17 cellular contexts compared by ENCODE assay signal in the genomic region with DNA sequence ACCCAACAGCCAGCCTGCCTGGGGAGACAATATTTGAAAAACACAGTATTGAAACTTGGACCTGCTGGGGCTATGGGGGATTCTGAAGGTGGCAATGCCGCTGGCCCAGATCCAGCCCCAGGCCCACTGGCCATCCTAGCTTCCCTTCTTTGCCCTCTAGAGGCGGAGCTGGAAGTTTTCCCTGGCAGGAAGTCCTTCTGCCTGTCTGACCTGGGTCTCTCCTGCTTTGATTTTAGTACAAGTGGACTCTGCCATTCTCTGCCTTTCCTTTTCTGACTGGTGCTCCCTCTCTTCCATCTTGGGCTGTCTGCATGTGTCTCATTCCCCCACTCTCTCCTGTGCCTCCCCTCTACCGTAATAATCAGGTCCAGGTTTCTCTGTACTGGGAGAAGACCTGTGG. TPM values are rescaled to one million over a fixed set of nuclear protein-coding genes. Genes with fewer than 3 reads are reported as not detected.
A peak's percentile ranks its signal among the peaks of the same experiment; 100 is the strongest.
DNase-seq lines count a peak whose midpoint lies in the region; ATAC-seq, FAIRE-seq and TF ChIP-seq lines count a peak whose summit lies in the region.
"Had no signal": no experiment of that assay in that cellular context is flagged by ENCODE, and none has a peak within 500 bp of the region (broad histone marks: within the 10 kb centered on the region; RNA-seq: fewer than 3 reads in every experiment).

No MANE protein-coding gene starts in this region.

- H3K36me3 ChIP-seq in Loucy (ENCODE audit: insufficient read depth, low read length): no peaks in the 10 kb centered on the region
- peaks cover 23 to 48% of the 10 kb centered on the region in 2 experiments for H3K36me3 ChIP-seq in keratinocyte (ENCODE audit: control insufficient read depth in 2 of 2, extremely low read depth in 1 of 2, insufficient read depth in 2 of 2, low read length in 2 of 2)
- no peaks in the 10 kb centered on the region for H3K36me3 ChIP-seq in subcutaneous abdominal adipose tissue (ENCODE audit: control insufficient read depth in 5 of 5, insufficient read depth in 5 of 5, low read length in 5 of 5)
- H3K36me3 ChIP-seq in CD8-positive, alpha-beta memory T cell (ENCODE audit: insufficient read depth, low read length): no peaks in the 10 kb centered on the region
- H3K36me3 ChIP-seq: adrenal gland, HAP-1 had no signal

- ATAC-seq in GM21526 (IDR thresholded peaks at IDR 0.05; ENCODE audit: low FRiP score, unreplicated experiment): no peak
- no peak for ATAC-seq in GM18867 (IDR thresholded peaks at IDR 0.05; ENCODE audit: unreplicated experiment)
- ATAC-seq: natural killer cell treated with Interleukin-12 subunit alpha and Interleukin-12 subunit beta and Interleukin-15 and Interleukin-18, amount 100 ng/mL, for 72 hours had no signal

- DNase-seq in keratinocyte (ENCODE audit: low read depth, low spot score): no peak
- DNase-seq in HCEC 1CT: no peak
- no peak for DNase-seq in CD8-positive, alpha-beta memory T cell
- DNase-seq: activated CD4-positive, alpha-beta T cell treated with anti-CD3 and anti-CD28 coated beads, Interleukin-2, amount 50 U/mL, for 48 hours; activated T-cell treated with anti-CD3 and anti-CD28 coated beads, Interleukin-2, amount 50 U/mL, for 48 hours; adrenal gland had no signal

- no peaks in the 10 kb centered on the region for H3F3A ChIP-seq in Loucy (ENCODE audit: low read depth)

- no peak overlapping the region for H3K4me2 ChIP-seq in Loucy (ENCODE audit: low read depth, low read length, poor library complexity, severe bottlenecking)
- H3K4me2 ChIP-seq in keratinocyte (ENCODE audit: control insufficient read depth, extremely low read depth, insufficient read depth, low read depth, low read length): peak overlapping the region; percentile 99

- peaks cover 0 to 5% (median 0%) of the 10 kb centered on the region in 5 experiments for H3K9me3 Mint-ChIP-seq in brain
- peaks cover 0 to 2% (median 0%) of the 10 kb centered on the region in 5 donors for H3K9me3 Mint-ChIP-seq in CD8-positive, alpha-beta memory T cell
- H3K9me3 Mint-ChIP-seq: natural killer cell treated with Interleukin-12 subunit alpha and Interleukin-12 subunit beta and Interleukin-15 and Interleukin-18, amount 100 ng/mL, for 72 hours had no signal

- H3K4me3 ChIP-seq in Loucy (ENCODE audit: low read length, poor library complexity, severe bottlenecking) (no peak overlapping the region), keratinocyte (ENCODE audit: control insufficient read depth in 2 of 3, extremely low read depth in 1 of 3, insufficient read depth in 2 of 3, low read depth in 1 of 3, low read length in 3 of 3) (peak overlapping the region in 2 of 3 experiments; percentile 85 to 91), subcutaneous abdominal adipose tissue (ENCODE audit: low read depth in 1 of 5, low read length in 5 of 5) (peak overlapping the region in 1 of 5 donors; percentile 7)
- H3K4me3 ChIP-seq in CD8-positive, alpha-beta memory T cell (ENCODE audit: low read length): no peak overlapping the region
- H3K4me3 ChIP-seq: adrenal gland, HAP-1 had no signal

- H3K27ac ChIP-seq in keratinocyte (ENCODE audit: control insufficient read depth, insufficient read depth, low read length): peak overlapping the region; percentile 77
- peak overlapping the region; percentile 83 for H3K27ac ChIP-seq in subcutaneous abdominal adipose tissue (ENCODE audit: low read depth, low read length)
- H3K27ac ChIP-seq in CD8-positive, alpha-beta memory T cell (ENCODE audit: low read depth, low read length): no peak overlapping the region

- dilution Hi-C loops in keratinocyte (cut with MboI; ENCODE audit: extremely low pct_ligation_motif_present, low sequenced_read_pairs): no loop called here

- H4K20me1 ChIP-seq in Loucy (ENCODE audit: insufficient read depth, low read length, poor library complexity, severe bottlenecking): no peaks in the 10 kb centered on the region
- H4K20me1 ChIP-seq in keratinocyte (ENCODE audit: control insufficient read depth, extremely low read depth, insufficient read depth, low read length): no peaks in the 10 kb centered on the region

- TF ChIP-seq CTCF in Loucy (conservative IDR thresholded peaks at IDR 0.05; ENCODE audit: low read length) (no peak), brain (conservative IDR thresholded peaks at IDR 0.05) (no peak), keratinocyte (optimal IDR thresholded peaks at IDR 0.05 in 1 of 3, IDR thresholded peaks at IDR 0.05 in 1 of 3, conservative IDR thresholded peaks at IDR 0.05 in 1 of 3; ENCODE audit: extremely low read depth in 1 of 3, insufficient read depth in 2 of 3, low read length in 3 of 3) (peak in 1 of 3 experiments; percentile 35)

- H3K4me1 ChIP-seq in Loucy (ENCODE audit: insufficient read depth, low read length, poor library complexity, severe bottlenecking) (peaks cover 17% of the 10 kb centered on the region), keratinocyte (ENCODE audit: control insufficient read depth, extremely low read depth, insufficient read depth, low read length) (peaks cover 66% of the 10 kb centered on the region), subcutaneous abdominal adipose tissue (ENCODE audit: control insufficient read depth in 5 of 5, insufficient read depth in 5 of 5, low read length in 5 of 5) (peaks cover 1 to 91% (median 62%) of the 10 kb centered on the region in 5 donors)
- peaks cover 16% of the 10 kb centered on the region for H3K4me1 ChIP-seq in CD8-positive, alpha-beta memory T cell (ENCODE audit: insufficient read depth, low read length)

- peaks cover 13% of the 10 kb centered on the region for H3K9me1 ChIP-seq in keratinocyte (ENCODE audit: control insufficient read depth, extremely low read depth, insufficient read depth, low read length)

- H3K4me3 Mint-ChIP-seq in brain: peak overlapping the region; percentile 52 to 96 (median 91)
- H3K4me3 Mint-ChIP-seq in CD8-positive, alpha-beta memory T cell: peak overlapping the region in 1 of 7 donors; percentile 53
- H3K4me3 Mint-ChIP-seq: natural killer cell treated with Interleukin-12 subunit alpha and Interleukin-12 subunit beta and Interleukin-15 and Interleukin-18, amount 100 ng/mL, for 72 hours had no signal

- peak; percentile 17 for FAIRE-seq in keratinocyte (lab: Jason Lieb, UNC)

- H3K27me3 ChIP-seq in Loucy (ENCODE audit: insufficient read depth, low read length, poor library complexity, severe bottlenecking) (no peaks in the 10 kb centered on the region), keratinocyte (ENCODE audit: control insufficient read depth, extremely low read depth, insufficient read depth, low read length) (no peaks in the 10 kb centered on the region), subcutaneous abdominal adipose tissue (ENCODE audit: control insufficient read depth in 5 of 5, insufficient read depth in 4 of 5, low read length in 5 of 5) (peaks cover 3 to 22% (median 10%) of the 10 kb centered on the region in 5 donors)
- peaks cover 21% of the 10 kb centered on the region for H3K27me3 ChIP-seq in CD8-positive, alpha-beta memory T cell (ENCODE audit: insufficient read depth, low read length, poor library complexity, severe bottlenecking)
- H3K27me3 ChIP-seq: adrenal gland had no signal

- peaks cover 3% of the 10 kb centered on the region for H3K36me3 Mint-ChIP-seq in brain
- no peaks in the 10 kb centered on the region for H3K36me3 Mint-ChIP-seq in CD8-positive, alpha-beta memory T cell
- H3K36me3 Mint-ChIP-seq: natural killer cell treated with Interleukin-12 subunit alpha and Interleukin-12 subunit beta and Interleukin-15 and Interleukin-18, amount 100 ng/mL, for 72 hours had no signal

- no peaks in the 10 kb centered on the region for H3K79me2 ChIP-seq in Loucy (ENCODE audit: insufficient read depth, low read length)
- H3K79me2 ChIP-seq in keratinocyte (ENCODE audit: control insufficient read depth, insufficient read depth, low read length): peaks cover 77% of the 10 kb centered on the region

- H2AFZ ChIP-seq in Loucy (ENCODE audit: low read length): no peak overlapping the region
- no peak overlapping the region for H2AFZ ChIP-seq in keratinocyte (ENCODE audit: control insufficient read depth, low read length)

- no peaks in the 10 kb centered on the region for H3K9me3 ChIP-seq in Loucy (ENCODE audit: insufficient read depth, low read depth, low read length)
- no peaks in the 10 kb centered on the region for H3K9me3 ChIP-seq in keratinocyte (ENCODE audit: control insufficient read depth, low read depth, low read length)
- no peaks in the 10 kb centered on the region for H3K9me3 ChIP-seq in subcutaneous abdominal adipose tissue (ENCODE audit: control insufficient read depth in 5 of 5, low read length in 5 of 5)
- H3K9me3 ChIP-seq in CD8-positive, alpha-beta memory T cell (ENCODE audit: low read length): no peaks in the 10 kb centered on the region
- H3K9me3 ChIP-seq: adrenal gland, HAP-1 had no signal

- peak overlapping the region; percentile 25 to 99 (median 82) for H3K27ac Mint-ChIP-seq in brain
- H3K27ac Mint-ChIP-seq in CD8-positive, alpha-beta memory T cell: no peak overlapping the region
- H3K27ac Mint-ChIP-seq: natural killer cell treated with Interleukin-12 subunit alpha and Interleukin-12 subunit beta and Interleukin-15 and Interleukin-18, amount 100 ng/mL, for 72 hours had no signal

- H3K9ac ChIP-seq in Loucy (ENCODE audit: low read depth, low read length, poor library complexity, severe bottlenecking) (peak overlapping the region; percentile 36), keratinocyte (ENCODE audit: control insufficient read depth, extremely low read depth, insufficient read depth, low read length) (peak overlapping the region; percentile 67), subcutaneous abdominal adipose tissue (ENCODE audit: low read length in 5 of 5) (peak overlapping the region in 1 of 5 donors; percentile 48)

- H3K4me1 Mint-ChIP-seq in brain: peaks cover 62% of the 10 kb centered on the region
- peaks cover 0 to 15% (median 9%) of the 10 kb centered on the region in 3 donors for H3K4me1 Mint-ChIP-seq in CD8-positive, alpha-beta memory T cell

- peaks cover 23% of the 10 kb centered on the region for H3K27me3 Mint-ChIP-seq in brain
- peaks cover 17 to 31% of the 10 kb centered on the region in 2 donors for H3K27me3 Mint-ChIP-seq in CD8-positive, alpha-beta memory T cell

- H3K9me2 ChIP-seq in Loucy (replicated peaks; ENCODE audit: low read depth, low read length): no peaks in the 10 kb centered on the region

- CTCF ChIA-PET in CD8-positive, alpha-beta memory T cell (lab: Charles Lee): no interaction called here

- POLR2A ChIA-PET in CD8-positive, alpha-beta memory T cell (lab: Charles Lee): no interaction called here

RNA-seq across cellular contexts. Expression of a gene that starts 3.6 kb away (rescaled TPM):
- polyA plus RNA-seq in brain (ENCODE audit: insufficient read depth, low read depth, low replicate concordance) (15.3 TPM), keratinocyte (72.8 to 115 TPM (median 102 TPM) in 3 replicates)
- 60.9 TPM for polyA plus RNA-seq in keratinocyte (2011; ENCODE audit: low read depth)
- polyA plus RNA-seq in keratinocyte (2011; cell fraction: cytosol; rRNA removed): 49.7 and 82.2 TPM in 2 replicates
- polyA plus RNA-seq in keratinocyte (2011; cell fraction: nucleus; rRNA removed): 173 and 208 TPM in 2 replicates
- polyA plus RNA-seq in keratinocyte (2012; ENCODE audit: low replicate concordance): 94.6 and 131 TPM in 2 replicates
- 197 to 339 TPM (median 220 TPM) in 3 replicates for polyA minus RNA-seq in keratinocyte
- polyA minus RNA-seq in keratinocyte (2011; cell fraction: cytosol; rRNA and poly(A)+ RNA removed): 180 TPM
- polyA minus RNA-seq in keratinocyte (2011; cell fraction: nucleus; rRNA and poly(A)+ RNA removed): 209 and 249 TPM in 2 replicates
- total RNA-seq in CD8-positive, alpha-beta memory T cell: not detected
- not detected for polyA plus RNA-seq in CD8-positive, alpha-beta memory T cell
- polyA plus RNA-seq: CD14-positive monocyte had no signal

RNA-seq across cellular contexts. Expression of a gene that starts 32.7 kb away (rescaled TPM):
- 0.59 TPM for polyA plus RNA-seq in brain (ENCODE audit: insufficient read depth, low read depth, low replicate concordance)
- polyA plus RNA-seq in keratinocyte: 0.05 to 0.12 TPM in 2 of 3 replicates, not detected in the other
- not detected for polyA plus RNA-seq in keratinocyte (2011; ENCODE audit: low read depth)
- polyA plus RNA-seq in keratinocyte (2011; cell fraction: cytosol; rRNA removed): not detected in 2 replicates
- polyA plus RNA-seq in keratinocyte (2011; cell fraction: nucleus; rRNA removed): 0.40 and 0.56 TPM in 2 replicates
- not detected in 2 replicates for polyA plus RNA-seq in keratinocyte (2012; ENCODE audit: low replicate concordance)
- polyA minus RNA-seq in keratinocyte: 0.13 to 0.86 TPM in 2 of 3 replicates, not detected in the other
- not detected for polyA minus RNA-seq in keratinocyte (2011; cell fraction: cytosol; rRNA and poly(A)+ RNA removed)
- polyA minus RNA-seq in keratinocyte (2011; cell fraction: nucleus; rRNA and poly(A)+ RNA removed): 0.32 and 0.47 TPM in 2 replicates
- total RNA-seq in CD8-positive, alpha-beta memory T cell: not detected
- polyA plus RNA-seq in CD8-positive, alpha-beta memory T cell: not detected
- total RNA-seq: adrenal gland; fibroblast of lung; lower leg skin; natural killer cell treated with Interleukin-12 subunit alpha and Interleukin-12 subunit beta and Interleukin-15 and Interleukin-18, amount 100 ng/mL, for 72 hours; SK-MEL-5 had no signal
- polyA plus RNA-seq: adrenal gland, CD14-positive monocyte, fibroblast of lung had no signal

RNA-seq across cellular contexts. Expression of a gene that starts 46.3 kb away (rescaled TPM):
- 18.3 TPM for polyA plus RNA-seq in brain (ENCODE audit: insufficient read depth, low read depth, low replicate concordance)
- polyA plus RNA-seq in keratinocyte: not detected in 3 replicates
- polyA plus RNA-seq in keratinocyte (2011; ENCODE audit: low read depth): 0.22 TPM
- 0.02 and 0.12 TPM in 2 replicates for polyA plus RNA-seq in keratinocyte (2011; cell fraction: cytosol; rRNA removed)
- 0.12 and 0.36 TPM in 2 replicates for polyA plus RNA-seq in keratinocyte (2011; cell fraction: nucleus; rRNA removed)
- 0.39 TPM in 1 of 2 replicates, not detected in the other for polyA plus RNA-seq in keratinocyte (2012; ENCODE audit: low replicate concordance)
- not detected in 3 replicates for polyA minus RNA-seq in keratinocyte
- not detected for polyA minus RNA-seq in keratinocyte (2011; cell fraction: cytosol; rRNA and poly(A)+ RNA removed)
- 0.32 TPM in 1 of 2 replicates, not detected in the other for polyA minus RNA-seq in keratinocyte (2011; cell fraction: nucleus; rRNA and poly(A)+ RNA removed)
- total RNA-seq in CD8-positive, alpha-beta memory T cell: not detected
- polyA plus RNA-seq in CD8-positive, alpha-beta memory T cell: not detected
- total RNA-seq: fibroblast of lung; natural killer cell treated with Interleukin-12 subunit alpha and Interleukin-12 subunit beta and Interleukin-15 and Interleukin-18, amount 100 ng/mL, for 72 hours had no signal
- polyA plus RNA-seq: CD14-positive monocyte had no signal

Comparison
In these comparisons a context has a peak if more than half of its experiments do, and no peak if none do; other contexts are left out.
1. H3K4me3 ChIP-seq: peak in keratinocyte (2 of 3); none in Loucy (single experiment) and CD8-positive, alpha-beta memory T cell (single experiment).
2. H3K27ac Mint-ChIP-seq: peak in brain (5 of 5); none in CD8-positive, alpha-beta memory T cell (0 of 8).
3. RNA of a gene that starts 3.6 kb away (polyA plus RNA-seq): 49.7 to 208 TPM in keratinocyte and 15.3 TPM in brain (single experiment); not detected in CD8-positive, alpha-beta memory T cell (single experiment); every median in the first group is over 10 times any median in the second.
4. RNA of a gene that starts 46.3 kb away (polyA plus RNA-seq): 18.3 TPM in brain (single experiment); 0.02 to 0.39 TPM in keratinocyte and not detected in CD8-positive, alpha-beta memory T cell (single experiment); every median in the first group is over 10 times any median in the second.